ENCODE assay signal across 7 cellular contexts in genomic region chr10:42949287-42949686, GRCh38.
"Had no signal": no experiment of that assay in that cellular context is flagged by ENCODE, and none has a peak within 500 bp of the region (broad histone marks: within the 10 kb centered on the region; RNA-seq: fewer than 3 reads in every experiment).

No MANE protein-coding gene starts in this region.

- DNase-seq: HCEC 1CT, IMR-90 had no signal

- H3K4me3 ChIP-seq: GM23338 had no signal

- H3K4me2 ChIP-seq: GM23338 had no signal

- FAIRE-seq: H1, H54, HTR-8/SVneo had no signal

- H3K4me3 Mint-ChIP-seq: GM23338, H9 had no signal

- H3K27ac Mint-ChIP-seq: GM23338, H9 had no signal

- H2AFZ ChIP-seq: GM23338 had no signal

- ATAC-seq: GM23338 had no signal
